20 cellular contexts compared by ENCODE assay signal in genomic region chr7:92061154-92061553, GRCh38.
DNase-seq lines count a peak whose midpoint lies in the region; ATAC-seq, FAIRE-seq and TF ChIP-seq lines count a peak whose summit lies in the region.
"Had no signal": no experiment of that assay in that cellular context is flagged by ENCODE, and none has a peak within 500 bp of the region (broad histone marks: within the 10 kb centered on the region; RNA-seq: fewer than 3 reads in every experiment).

No MANE protein-coding gene starts in this region.

- no peaks in the 10 kb centered on the region for H3K9me3 Mint-ChIP-seq in astrocyte (ENCODE audit: unreplicated experiment)
- H3K9me3 Mint-ChIP-seq: activated B cell treated with CpG ODN at 0.5 μM for 24 hours; activated CD8-positive, alpha-beta T cell treated with anti-CD3 and anti-CD28 coated beads for 36 hours; activated T-cell treated with anti-CD3 and anti-CD28 coated beads, Interleukin-2, amount 50 U/mL, for 4 hours; T-helper 1 cell treated with Interleukin-12 subunit alpha and Interleukin-12 subunit beta and Interleukin-4 antibody, amounts not matched to agents 30 μg/mL and 1 μg/mL, for 36 hours had no signal

- H3K36me3 Mint-ChIP-seq in astrocyte (ENCODE audit: low read depth, unreplicated experiment) = no peaks in the 10 kb centered on the region

- ATAC-seq in GM18858 (IDR thresholded peaks at IDR 0.05; ENCODE audit: unreplicated experiment) = no peak
- ATAC-seq: activated CD8-positive, alpha-beta T cell treated with anti-CD3 and anti-CD28 coated beads for 36 hours; activated T-cell treated with anti-CD3 and anti-CD28 coated beads, Interleukin-2, amount 50 U/mL, for 4 hours had no signal

- DNase-seq in SIG-M5 treated with dmso at 0.1 percent for 504 hours (lab: John Stamatoyannopoulos, UW; ENCODE audit: unreplicated experiment) = peak; percentile 29
- no peak for DNase-seq in SIG-M5 (lab: John Stamatoyannopoulos, UW)
- peak; percentile 6 for DNase-seq in astrocyte (ENCODE audit: low read depth)
- DNase-seq in kidney tubule cell (ENCODE audit: low spot score) = peak; percentile 50
- peak; percentile 17 for DNase-seq in transverse colon
- no peak for DNase-seq in NCI-H226
- DNase-seq in dorsolateral prefrontal cortex = no peak
- DNase-seq: 8988T; activated B cell treated with CpG ODN at 0.5 μM for 24 hours; activated CD8-positive, alpha-beta T cell treated with anti-CD3 and anti-CD28 coated beads for 36 hours; activated T-cell treated with anti-CD3 and anti-CD28 coated beads, Interleukin-2, amount 50 U/mL, for 4 hours; brain microvascular endothelial cell; DMS79; KBM-7; kidney; NCI-H2171 treated with DMSO at 0.1 percent for 48 hours; RPMI8226 had no signal

- H3K79me2 ChIP-seq in astrocyte (ENCODE audit: insufficient read depth, low read length) = no peaks in the 10 kb centered on the region

- H3K4me3 Mint-ChIP-seq in astrocyte (ENCODE audit: unreplicated experiment) = no peak overlapping the region
- H3K4me3 Mint-ChIP-seq: activated B cell treated with CpG ODN at 0.5 μM for 24 hours; activated CD8-positive, alpha-beta T cell treated with anti-CD3 and anti-CD28 coated beads for 36 hours; activated naive CD8-positive, alpha-beta T cell; activated T-cell treated with anti-CD3 and anti-CD28 coated beads, Interleukin-2, amount 50 U/mL, for 4 hours; T-helper 1 cell treated with Interleukin-12 subunit alpha and Interleukin-12 subunit beta and Interleukin-4 antibody, amounts not matched to agents 30 μg/mL and 1 μg/mL, for 36 hours had no signal

- H3K4me3 ChIP-seq in astrocyte (ENCODE audit: insufficient read depth, low read depth, low read length) (no peak overlapping the region), transverse colon (peak overlapping the region in 1 of 4 donors; percentile 48), dorsolateral prefrontal cortex (no peak overlapping the region)

- 52 to 56% methylated on average over 4 to 5 of the region's 5 CpGs for WGBS in transverse colon (ENCODE audit: low coverage in 1 of 2), 2 donors

- no peaks in the 10 kb centered on the region for H3K27me3 ChIP-seq in astrocyte (ENCODE audit: insufficient read depth, low read length)
- H3K27me3 ChIP-seq in transverse colon = no peaks in the 10 kb centered on the region
- H3K27me3 ChIP-seq in dorsolateral prefrontal cortex = no peaks in the 10 kb centered on the region
- H3K27me3 ChIP-seq: brain microvascular endothelial cell had no signal

- no peak overlapping the region for H2AFZ ChIP-seq in astrocyte (ENCODE audit: low read depth, low read length)

- H3K27ac Mint-ChIP-seq in astrocyte (ENCODE audit: unreplicated experiment) = peak overlapping the region; percentile 27
- H3K27ac Mint-ChIP-seq: activated B cell treated with CpG ODN at 0.5 μM for 24 hours; activated CD8-positive, alpha-beta T cell treated with anti-CD3 and anti-CD28 coated beads for 36 hours; activated naive CD8-positive, alpha-beta T cell; T-helper 1 cell treated with Interleukin-12 subunit alpha and Interleukin-12 subunit beta and Interleukin-4 antibody, amounts not matched to agents 30 μg/mL and 1 μg/mL, for 36 hours had no signal

- TF ChIP-seq CTCF in astrocyte (IDR thresholded peaks at IDR 0.05; ENCODE audit: insufficient read depth, low read depth, low read length) (no peak), transverse colon (IDR thresholded peaks at IDR 0.05) (no peak), dorsolateral prefrontal cortex (IDR thresholded peaks at IDR 0.05 in 54 of 56, conservative IDR thresholded peaks at IDR 0.05 in 2 of 56; ENCODE audit: low read depth in 1 of 56, partially characterized antibody in 56 of 56) (no peak)

- no peaks in the 10 kb centered on the region for H3K27me3 Mint-ChIP-seq in astrocyte (ENCODE audit: low read depth, unreplicated experiment)
- H3K27me3 Mint-ChIP-seq: activated B cell treated with CpG ODN at 0.5 μM for 24 hours; activated CD8-positive, alpha-beta T cell treated with anti-CD3 and anti-CD28 coated beads for 36 hours; activated naive CD8-positive, alpha-beta T cell had no signal

- H3K4me1 Mint-ChIP-seq in astrocyte (ENCODE audit: low read depth, unreplicated experiment) = peaks cover 10% of the 10 kb centered on the region

- TF ChIP-seq POLR2A in transverse colon (IDR thresholded peaks at IDR 0.05) = no peak

- H3K27ac ChIP-seq in astrocyte (ENCODE audit: low read depth, low read length) (no peak overlapping the region), transverse colon (peak overlapping the region; percentile 45 to 79 (median 58)), dorsolateral prefrontal cortex (no peak overlapping the region)
- H3K27ac ChIP-seq: brain microvascular endothelial cell had no signal

- H3K9ac ChIP-seq in astrocyte (ENCODE audit: low read length) = no peak overlapping the region

- FAIRE-seq in astrocyte (lab: Jason Lieb, UNC) = no peak
- FAIRE-seq: kidney had no signal

- no peak for TF ChIP-seq EP300 in transverse colon (IDR thresholded peaks at IDR 0.05; ENCODE audit: low read depth)

- H3K4me1 ChIP-seq in astrocyte (ENCODE audit: insufficient read depth, low read length) = no peaks in the 10 kb centered on the region
- peaks cover 9 to 92% (median 25%) of the 10 kb centered on the region in 4 donors for H3K4me1 ChIP-seq in transverse colon

- in situ Hi-C loops in transverse colon (cut with MboI; ENCODE audit: low pct_ligation_motif_present in 1 of 4, low pct_unique_long_range_greater_than_20kb in 1 of 4, low sequenced_read_pairs in 3 of 4) = no loop called here

- H3K9me3 ChIP-seq in astrocyte (ENCODE audit: insufficient read depth, low read depth, low read length) = no peaks in the 10 kb centered on the region
- H3K9me3 ChIP-seq in transverse colon = no peaks in the 10 kb centered on the region

- H4K20me1 ChIP-seq in astrocyte (ENCODE audit: insufficient read depth, low read length) = no peaks in the 10 kb centered on the region

- H3K36me3 ChIP-seq in astrocyte (ENCODE audit: insufficient read depth, low read length) (peaks cover 10% of the 10 kb centered on the region), transverse colon (peaks cover 0 to 16% (median 6%) of the 10 kb centered on the region in 4 donors)
- H3K36me3 ChIP-seq: brain microvascular endothelial cell had no signal

- intact Hi-C loops in transverse colon (cut with DNase I; ENCODE audit: low total_unique reads) (no loop called here), dorsolateral prefrontal cortex (cut with DNase I) (no loop called here)

- H3K4me2 ChIP-seq in astrocyte (ENCODE audit: low read length) = no peak overlapping the region

Comparison
In these comparisons a context has a peak if more than half of its experiments do, and no peak if none do; other contexts are left out.
1. DNase-seq: peak in SIG-M5 treated with dmso at 0.1 percent for 504 hours (single experiment), astrocyte (single experiment), kidney tubule cell (single experiment) and transverse colon (single experiment); none in SIG-M5 (single experiment), NCI-H226 (single experiment) and dorsolateral prefrontal cortex (0 of 10).
2. H3K27ac ChIP-seq: peak in transverse colon (4 of 4); none in astrocyte (single experiment) and dorsolateral prefrontal cortex (0 of 59).